9 cellular contexts compared by ENCODE assay signal in genomic region chr13:42380420-42381164, GRCh38.
DNase-seq lines count a peak whose midpoint lies in the region; ATAC-seq, FAIRE-seq and TF ChIP-seq lines count a peak whose summit lies in the region.
"Had no signal": no experiment of that assay in that cellular context is flagged by ENCODE, and none has a peak within 500 bp of the region (broad histone marks: within the 10 kb centered on the region; RNA-seq: fewer than 3 reads in every experiment).

No MANE protein-coding gene starts in this region.

- H3K4me3 Mint-ChIP-seq in osteocyte (ENCODE audit: unreplicated experiment): no peak overlapping the region

- 0 out of 2 replicates have a peak overlapping the region, but pooled peaks have one; percentile 6 for H3K4me3 ChIP-seq in GM12878
- no peak overlapping the region for H3K4me3 ChIP-seq in tibial artery
- H3K4me3 ChIP-seq in A673 (ENCODE audit: low read depth, low read length, poor library complexity, severe bottlenecking): no peak overlapping the region
- H3K4me3 ChIP-seq: cardiac muscle cell had no signal

- peak; percentile 85 for DNase-seq in GM12878 (ENCODE audit: low read depth, low spot score)
- no peak for DNase-seq in tibial artery
- DNase-seq in A673 (ENCODE audit: low spot score): no peak
- DNase-seq in NCI-H2107 treated with DMSO at 0.1 percent for 48 hours (lab: John Stamatoyannopoulos, UW; ENCODE audit: unreplicated experiment): no peak
- DNase-seq in osteocyte (ENCODE audit: extremely low spot score, unreplicated experiment): no peak

- H3K9me3 Mint-ChIP-seq in osteocyte (ENCODE audit: unreplicated experiment): no peaks in the 10 kb centered on the region

- H3K79me2 ChIP-seq in GM12878 (ENCODE audit: control insufficient read depth, insufficient read depth, low read length): no peaks in the 10 kb centered on the region

- TF ChIP-seq CTCF in GM12878 (IDR thresholded peaks at IDR 0.05 in 2 of 3, conservative IDR thresholded peaks at IDR 0.05 in 1 of 3; ENCODE audit: control insufficient read depth in 2 of 3, extremely low read depth in 1 of 3, insufficient read depth in 1 of 3, low read depth in 3 of 3, low read length in 3 of 3): no peak
- no peak for TF ChIP-seq CTCF in tibial artery (IDR thresholded peaks at IDR 0.05)
- no peak for TF ChIP-seq CTCF in A673 (conservative IDR thresholded peaks at IDR 0.05; ENCODE audit: low read depth, low read length)
- no peak for TF ChIP-seq CTCF in osteocyte (IDR thresholded peaks at IDR 0.05)

- H3K4me1 ChIP-seq in GM12878 (ENCODE audit: control insufficient read depth, insufficient read depth, low read length) (peaks cover 53% of the 10 kb centered on the region), tibial artery (no peaks in the 10 kb centered on the region), A673 (ENCODE audit: insufficient read depth, low read length, poor library complexity, severe bottlenecking) (no peaks in the 10 kb centered on the region)

- intact Hi-C loops in GM12878 (cut with micrococcal nuclease; ENCODE audit: unreplicated experiment): loop anchor here (5.0 kb wide), 1 partner anchor 612 kb away; the partner anchor contains the start of gene EPSTI1
- intact Hi-C loops in tibial artery (cut with DNase I; ENCODE audit: low total_unique reads): no loop called here
- intact Hi-C loops in A673 (cut with micrococcal nuclease; ENCODE audit: unreplicated experiment): no loop called here

- BruUV-seq in GM12878 (replicated peaks; lab: Mats Ljungman, UMichigan): TSS peak; percentile 85
- BruUV-seq in A673 (replicated peaks; lab: Mats Ljungman, UMichigan): no TSS peak

- no peaks in the 10 kb centered on the region for H4K20me1 ChIP-seq in GM12878 (ENCODE audit: control insufficient read depth, insufficient read depth)

- CTCF ChIA-PET in GM12878 (lab: Yijun Ruan, JAX) (interaction anchor here (0.7 to 5.5 kb wide), 14 partner anchors 12 to 203 kb away, joined by 3 to 39 read pairs (median 5); partner anchors contain the start of gene TNFSF11), A673 (lab: Charles Lee) (no interaction called here)

- H3K9ac ChIP-seq in GM12878 (ENCODE audit: control insufficient read depth, insufficient read depth, low read length): peak overlapping the region; percentile 77

- POLR2A ChIA-PET in GM12878 (lab: Charles Lee) (interaction anchor here (0.8 to 5.1 kb wide), 10 partner anchors 9 to 151 kb away, joined by 3 to 35 read pairs (median 4); partner anchors contain the start of gene AKAP11), A673 (lab: Charles Lee; ENCODE audit: low non-redundant PET) (no interaction called here)

- TF ChIP-seq POLR2A in GM12878 (IDR thresholded peaks at IDR 0.05; ENCODE audit: low read depth, low read length): no peak; the same call in 1 of the 2 replicates

- no peak; the same call in 1 of the 2 replicates for TF ChIP-seq RAD21 in GM12878 (IDR thresholded peaks at IDR 0.05; ENCODE audit: insufficient read depth, low read depth, low read length)

- RAD21 ChIA-PET in GM12878 (lab: Charles Lee; ENCODE audit: unreplicated experiment): interaction anchor here (0.8 to 8.1 kb wide), 24 partner anchors 8 to 171 kb away, joined by 3 to 86 read pairs (median 6); no protein-coding TSS in a partner anchor

- H3K36me3 Mint-ChIP-seq in osteocyte (ENCODE audit: unreplicated experiment): no peaks in the 10 kb centered on the region

- under 1% methylated on average over 12 of the region's 12 CpGs for WGBS in GM12878 (ENCODE audit: insufficient coverage, insufficient replicate concordance, low lambda C conversion rate, missing lambda C conversion rate)

- H3K27me3 ChIP-seq in GM12878 (replicated peaks in 1 of 2; ENCODE audit: control insufficient read depth in 2 of 2, insufficient read depth in 2 of 2, low read length in 1 of 2): no peaks in the 10 kb centered on the region
- no peaks in the 10 kb centered on the region for H3K27me3 ChIP-seq in tibial artery
- no peaks in the 10 kb centered on the region for H3K27me3 ChIP-seq in A673 (replicated peaks; ENCODE audit: insufficient read depth, low read depth, low read length, poor library complexity)
- H3K27me3 ChIP-seq: cardiac muscle cell had no signal

- H3K9me3 ChIP-seq in GM12878 (replicated peaks; ENCODE audit: control insufficient read depth, insufficient read depth, low read length) (peaks cover 14% of the 10 kb centered on the region), tibial artery (no peaks in the 10 kb centered on the region), A673 (ENCODE audit: low read depth, low read length, poor library complexity, severe bottlenecking) (no peaks in the 10 kb centered on the region)

- H2AFZ ChIP-seq in GM12878 (ENCODE audit: control insufficient read depth, low read depth, low read length): peak overlapping the region; percentile 20; the same call in 1 of the 2 replicates

- H3K27ac Mint-ChIP-seq in osteocyte (ENCODE audit: unreplicated experiment): no peak overlapping the region

- in situ Hi-C loops in GM12878 (cut with MboI): no loop called here

- FAIRE-seq in GM12878 (lab: Jason Lieb, UNC): no peak

- H3K36me3 ChIP-seq in GM12878 (ENCODE audit: control insufficient read depth in 2 of 2, insufficient read depth in 2 of 2, low read length in 1 of 2) (no peaks in the 10 kb centered on the region), tibial artery (no peaks in the 10 kb centered on the region), A673 (ENCODE audit: insufficient read depth, low read length, poor library complexity, severe bottlenecking) (no peaks in the 10 kb centered on the region)
- H3K36me3 ChIP-seq: cardiac muscle cell had no signal

- H3K27ac ChIP-seq in GM12878 (ENCODE audit: control insufficient read depth, insufficient read depth): peak overlapping the region; percentile 99
- H3K27ac ChIP-seq in tibial artery: no peak overlapping the region
- H3K27ac ChIP-seq in A673 (ENCODE audit: low read depth, low read length, poor library complexity, severe bottlenecking): no peak overlapping the region
- H3K27ac ChIP-seq: cardiac muscle cell had no signal

- SMC1A ChIA-PET in GM12878 (lab: Charles Lee; ENCODE audit: uncharacterized antibody, unreplicated experiment): interaction anchor here (0.6 to 12.5 kb wide), 24 partner anchors 10 to 213 kb away, joined by 3 to 210 read pairs (median 4); no protein-coding TSS in a partner anchor

- TF ChIP-seq EP300 in GM12878 (IDR thresholded peaks at IDR 0.05; ENCODE audit: borderline replicate concordance in 1 of 2, control insufficient read depth in 1 of 2, low read depth in 2 of 2, low read length in 2 of 2): peak; percentile 81 to 91; a peak in 3 of 4 replicates

- ATAC-seq in GM18520 (IDR thresholded peaks at IDR 0.05; ENCODE audit: unreplicated experiment) (peak; percentile 18), GM21515 (IDR thresholded peaks at IDR 0.05; ENCODE audit: unreplicated experiment) (peak; percentile 46), HG03378 (IDR thresholded peaks at IDR 0.05; ENCODE audit: unreplicated experiment) (peak; percentile 41), GM12878 (peak; percentile 69)

- no peaks in the 10 kb centered on the region for H3K4me1 Mint-ChIP-seq in osteocyte (ENCODE audit: unreplicated experiment)

- peak overlapping the region; percentile 91 for H3K4me2 ChIP-seq in GM12878 (ENCODE audit: control insufficient read depth, insufficient read depth)

- H3K27me3 Mint-ChIP-seq in osteocyte (ENCODE audit: unreplicated experiment): peaks cover 22% of the 10 kb centered on the region

TF ChIP-seq in GM12878, 131 proteins besides CTCF, POLR2A, EP300 and RAD21 (continues in another document):
- no peak for TF ChIP-seq RELA (IDR thresholded peaks at IDR 0.05; ENCODE audit: borderline replicate concordance, partially characterized antibody)
- TF ChIP-seq CBX3 (IDR thresholded peaks at IDR 0.05; ENCODE audit: borderline replicate concordance, low read depth): no peak
- peak; percentile 60; the same call in 1 of the 2 replicates for TF ChIP-seq POLR2AphosphoS5 (IDR thresholded peaks at IDR 0.05; ENCODE audit: low read length)
- TF ChIP-seq USF2 (IDR thresholded peaks at IDR 0.05; ENCODE audit: borderline replicate concordance, low read depth, low read length): no peak
- no peak; the same call in 1 of the 2 replicates for TF ChIP-seq HDAC2 (IDR thresholded peaks at IDR 0.05)
- no peak for TF ChIP-seq CBX5 (IDR thresholded peaks at IDR 0.05; ENCODE audit: low read depth)
- TF ChIP-seq ZNF622 (IDR thresholded peaks at IDR 0.05): no peak
- no peak for TF ChIP-seq SRF (IDR thresholded peaks at IDR 0.05; ENCODE audit: low read depth in 2 of 2, low read length in 2 of 2)
- TF ChIP-seq USF1 (IDR thresholded peaks at IDR 0.05; ENCODE audit: borderline replicate concordance, extremely low read length, insufficient read depth, low read depth, low read length): no peak

Comparison
In these comparisons a context has a peak if more than half of its experiments do, and no peak if none do; other contexts are left out.
1. ATAC-seq: peak in every context shown above with its lines; median percentile 69 in GM12878; 46 in GM21515; 41 in HG03378; 18 in GM18520.